In the genomic region with DNA sequence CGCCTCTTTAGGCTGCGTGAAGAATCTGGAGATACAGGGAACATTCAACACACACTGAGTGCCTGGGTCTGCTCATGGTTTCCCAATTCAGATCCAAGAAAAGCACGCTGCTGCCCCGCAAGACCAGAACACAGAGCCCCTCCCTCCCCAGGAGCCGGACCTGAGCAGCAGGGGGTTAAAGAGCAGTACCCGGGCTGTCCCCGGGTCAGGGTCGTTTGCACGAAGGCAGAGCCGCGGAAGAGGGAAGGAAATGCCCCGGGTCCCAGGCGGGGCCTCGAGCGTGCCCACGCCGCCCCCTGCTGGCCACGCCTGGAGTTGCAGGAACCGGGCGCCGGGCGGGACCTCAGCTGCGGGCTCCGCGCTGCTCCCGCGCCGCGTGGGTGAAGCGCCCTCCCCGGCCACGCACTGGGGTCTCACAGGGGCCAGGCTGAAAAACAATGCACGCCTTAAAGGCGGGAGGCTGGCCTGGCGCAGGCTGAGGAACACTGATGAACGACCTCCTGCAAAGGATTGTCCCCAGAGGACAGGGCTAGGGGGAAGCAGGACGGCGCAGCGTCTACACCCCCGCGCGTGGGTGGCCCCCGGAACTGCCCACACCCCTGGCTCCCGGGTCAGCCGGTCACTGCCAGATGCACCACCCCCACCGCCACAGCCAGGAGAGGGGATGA, we compare ENCODE assay signal across 1 cellular context.
A peak's percentile ranks its signal among the peaks of the same experiment; 100 is the strongest.
TF ChIP-seq lines count a peak whose summit lies in the region.

No MANE protein-coding gene starts in this region.

TF ChIP-seq in HEK293, 187 proteins besides CTCF, POLR2A, EP300 and RAD21:
- TF ChIP-seq, protein P1, sequence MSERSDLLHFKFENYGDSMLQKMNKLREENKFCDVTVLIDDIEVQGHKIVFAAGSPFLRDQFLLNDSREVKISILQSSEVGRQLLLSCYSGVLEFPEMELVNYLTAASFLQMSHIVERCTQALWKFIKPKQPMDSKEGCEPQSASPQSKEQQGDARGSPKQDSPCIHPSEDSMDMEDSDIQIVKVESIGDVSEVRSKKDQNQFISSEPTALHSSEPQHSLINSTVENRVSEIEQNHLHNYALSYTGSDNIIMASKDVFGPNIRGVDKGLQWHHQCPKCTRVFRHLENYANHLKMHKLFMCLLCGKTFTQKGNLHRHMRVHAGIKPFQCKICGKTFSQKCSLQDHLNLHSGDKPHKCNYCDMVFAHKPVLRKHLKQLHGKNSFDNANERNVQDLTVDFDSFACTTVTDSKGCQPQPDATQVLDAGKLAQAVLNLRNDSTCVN (tag by site-specific recombination; optimal IDR thresholded peaks at IDR 0.05): peak; percentile 67
- TF ChIP-seq KLF1 (tag by site-specific recombination; IDR thresholded peaks at IDR 0.05) (0 out of 2 replicates have a peak, but pooled peaks have one; percentile 15), ZNF2 (tag by site-specific recombination; IDR thresholded peaks at IDR 0.05) (0 out of 2 replicates have a peak, but pooled peaks have one; percentile 44), ZNF561 (tag by site-specific recombination; IDR thresholded peaks at IDR 0.05; ENCODE audit: borderline replicate concordance) (peak; percentile 76; the same call in 1 of the 2 replicates), ZNF274 (IDR thresholded peaks at IDR 0.05; ENCODE audit: low read length) (no peak), ZNF274 (tag by site-specific recombination; IDR thresholded peaks at IDR 0.05; ENCODE audit: borderline replicate concordance) (no peak), KLF16 (tag by site-specific recombination; IDR thresholded peaks at IDR 0.05) (0 out of 2 replicates have a peak, but pooled peaks have one; percentile 19), GLIS1 (tag by site-specific recombination; IDR thresholded peaks at IDR 0.05) (peak; percentile 82), ZNF843 (tag by site-specific recombination; IDR thresholded peaks at IDR 0.05) (no peak), ZNF133 (tag by site-specific recombination; IDR thresholded peaks at IDR 0.05) (no peak), ZNF785 (tag by site-specific recombination; IDR thresholded peaks at IDR 0.05) (peak; percentile 41; the same call in 1 of the 2 replicates), ZNF654 (tag by site-specific recombination; IDR thresholded peaks at IDR 0.05; ENCODE audit: low read depth) (peak; percentile 52), GLIS2 (tag by site-specific recombination; IDR thresholded peaks at IDR 0.05) (peak; percentile 80), ZFHX2 (tag by site-specific recombination; conservative IDR thresholded peaks at IDR 0.05) (peak; percentile 94), EGR2 (tag by site-specific recombination; IDR thresholded peaks at IDR 0.05; ENCODE audit: low read depth) (peak; percentile 92), KLF8 (tag by site-specific recombination; IDR thresholded peaks at IDR 0.05) (peak; percentile 25; the same call in 1 of the 2 replicates), ZXDB (tag by site-specific recombination; IDR thresholded peaks at IDR 0.05) (peak; percentile 29; the same call in 1 of the 2 replicates)
- TF ChIP-seq, protein P2, sequence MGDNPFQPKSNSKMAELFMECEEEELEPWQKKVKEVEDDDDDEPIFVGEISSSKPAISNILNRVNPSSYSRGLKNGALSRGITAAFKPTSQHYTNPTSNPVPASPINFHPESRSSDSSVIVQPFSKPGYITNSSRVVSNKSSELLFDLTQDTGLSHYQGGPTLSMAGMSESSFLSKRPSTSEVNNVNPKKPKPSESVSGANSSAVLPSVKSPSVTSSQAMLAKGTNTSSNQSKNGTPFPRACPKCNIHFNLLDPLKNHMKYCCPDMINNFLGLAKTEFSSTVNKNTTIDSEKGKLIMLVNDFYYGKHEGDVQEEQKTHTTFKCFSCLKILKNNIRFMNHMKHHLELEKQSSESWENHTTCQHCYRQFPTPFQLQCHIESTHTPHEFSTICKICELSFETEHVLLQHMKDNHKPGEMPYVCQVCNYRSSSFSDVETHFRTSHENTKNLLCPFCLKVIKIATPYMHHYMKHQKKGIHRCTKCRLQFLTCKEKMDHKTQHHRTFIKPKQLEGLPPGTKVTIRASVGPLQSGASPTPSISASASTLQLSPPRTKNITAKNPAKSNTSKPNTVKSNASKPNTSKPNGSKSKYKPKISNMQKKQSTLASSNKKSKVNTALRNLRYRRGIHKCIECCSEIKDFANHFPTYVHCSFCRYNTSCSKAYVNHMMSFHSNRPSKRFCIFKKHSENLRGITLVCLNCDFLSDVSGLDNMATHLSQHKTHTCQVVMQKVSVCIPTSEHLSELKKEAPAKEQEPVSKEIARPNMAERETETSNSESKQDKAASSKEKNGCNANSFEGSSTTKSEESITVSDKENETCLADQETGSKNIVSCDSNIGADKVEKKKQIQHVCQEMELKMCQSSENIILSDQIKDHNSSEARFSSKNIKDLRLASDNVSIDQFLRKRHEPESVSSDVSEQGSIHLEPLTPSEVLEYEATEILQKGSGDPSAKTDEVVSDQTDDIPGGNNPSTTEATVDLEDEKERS (tag by site-specific recombination; IDR thresholded peaks at IDR 0.05): no peak
- TF ChIP-seq, protein P3, sequence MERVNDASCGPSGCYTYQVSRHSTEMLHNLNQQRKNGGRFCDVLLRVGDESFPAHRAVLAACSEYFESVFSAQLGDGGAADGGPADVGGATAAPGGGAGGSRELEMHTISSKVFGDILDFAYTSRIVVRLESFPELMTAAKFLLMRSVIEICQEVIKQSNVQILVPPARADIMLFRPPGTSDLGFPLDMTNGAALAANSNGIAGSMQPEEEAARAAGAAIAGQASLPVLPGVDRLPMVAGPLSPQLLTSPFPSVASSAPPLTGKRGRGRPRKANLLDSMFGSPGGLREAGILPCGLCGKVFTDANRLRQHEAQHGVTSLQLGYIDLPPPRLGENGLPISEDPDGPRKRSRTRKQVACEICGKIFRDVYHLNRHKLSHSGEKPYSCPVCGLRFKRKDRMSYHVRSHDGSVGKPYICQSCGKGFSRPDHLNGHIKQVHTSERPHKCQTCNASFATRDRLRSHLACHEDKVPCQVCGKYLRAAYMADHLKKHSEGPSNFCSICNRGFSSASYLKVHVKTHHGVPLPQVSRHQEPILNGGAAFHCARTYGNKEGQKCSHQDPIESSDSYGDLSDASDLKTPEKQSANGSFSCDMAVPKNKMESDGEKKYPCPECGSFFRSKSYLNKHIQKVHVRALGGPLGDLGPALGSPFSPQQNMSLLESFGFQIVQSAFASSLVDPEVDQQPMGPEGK (tag by site-specific recombination; IDR thresholded peaks at IDR 0.05): 0 out of 2 replicates have a peak, but pooled peaks have one; percentile 36
TF ChIP-seq in HEK293: peak in this region for 14.
